Comparison of ENCODE assay signal across 1 cellular context in the genomic region with DNA sequence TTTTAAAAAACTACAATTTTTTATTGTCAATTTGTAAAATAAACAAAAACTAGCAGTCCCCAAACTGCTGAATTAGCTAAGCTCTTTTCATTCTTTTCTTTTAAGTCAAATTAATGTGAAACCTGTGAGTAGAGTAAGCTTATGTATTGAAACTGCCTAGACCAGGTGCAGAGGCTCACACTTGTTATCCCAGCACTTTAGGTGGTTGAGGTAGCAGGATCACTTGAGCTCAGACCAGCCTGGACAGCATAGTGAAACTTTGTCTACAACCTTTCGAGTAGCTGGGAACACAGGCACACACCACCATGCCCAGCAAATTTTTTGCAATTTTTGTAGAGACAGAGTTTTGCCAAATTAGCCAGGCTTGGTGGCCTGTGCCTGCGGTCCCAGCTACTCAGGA.
TF ChIP-seq lines count a peak whose summit lies in the region.

No MANE protein-coding gene starts in this region.

TF ChIP-seq in HepG2, 621 proteins besides CTCF, POLR2A, EP300 and RAD21 (continued from another document):
- TF ChIP-seq TEAD2 (CRISPR knock-in tag; IDR thresholded peaks at IDR 0.05) (no peak), KMT2B (CRISPR knock-in tag; IDR thresholded peaks at IDR 0.05) (no peak), CHCHD3 (CRISPR knock-in tag; IDR thresholded peaks at IDR 0.05) (no peak), MIER2 (CRISPR knock-in tag; IDR thresholded peaks at IDR 0.05) (no peak)
